Comparison of ENCODE assay signal across 8 cellular contexts in genomic region chr2:71157124-71157802, GRCh38. TPM values are rescaled to one million over a fixed set of nuclear protein-coding genes. Genes with fewer than 3 reads are reported as not detected.
DNase-seq lines count a peak whose midpoint lies in the region; ATAC-seq and TF ChIP-seq lines count a peak whose summit lies in the region.

No MANE protein-coding gene starts in this region.

- peak; percentile 15 for DNase-seq in DMS53 treated with DMSO at 0.1 percent for 48 hours (lab: John Stamatoyannopoulos, UW; ENCODE audit: unreplicated experiment)
- peak; percentile 78 for DNase-seq in SK-MEL-5 (ENCODE audit: low read depth, low spot score)
- DNase-seq in activated naive CD8-positive, alpha-beta T cell treated with anti-CD3 and anti-CD28 coated beads, Interleukin-2, amount 50 U/mL, for 16 hours (ENCODE audit: low read depth, low spot score) = peak; percentile 27
- no peak for DNase-seq in right atrium auricular region (ENCODE audit: low spot score)
- peak; percentile 3 for DNase-seq in retinal pigment epithelial cell (ENCODE audit: low read depth)
- no peak for DNase-seq in DMS153 (lab: John Stamatoyannopoulos, UW)
- DNase-seq in RKO (ENCODE audit: low spot score) = no peak

- peak; percentile 36 to 75 for TF ChIP-seq CTCF in right atrium auricular region (IDR thresholded peaks at IDR 0.05)
- TF ChIP-seq CTCF in retinal pigment epithelial cell (conservative IDR thresholded peaks at IDR 0.05; ENCODE audit: low read depth, low read length) = peak; percentile 81

- H3K36me3 ChIP-seq in right atrium auricular region = no peaks in the 10 kb centered on the region

- H3K27me3 ChIP-seq in right atrium auricular region = no peaks in the 10 kb centered on the region

- peak overlapping the region in 1 of 2 donors; percentile 22 for H3K4me3 ChIP-seq in right atrium auricular region
- H3K4me3 ChIP-seq in retinal pigment epithelial cell (ENCODE audit: low read length) = no peak overlapping the region

- peak; percentile 69 for ATAC-seq in HG03354 (IDR thresholded peaks at IDR 0.05; ENCODE audit: poor library complexity, severe bottlenecking, unreplicated experiment)

- in situ Hi-C loops in SK-MEL-5 (cut with HindIII; ENCODE audit: low pct_unique_long_range_greater_than_20kb, low sequenced_read_pairs) = no loop called here

- no peaks in the 10 kb centered on the region for H3K9me3 ChIP-seq in right atrium auricular region

- no peak overlapping the region for H3K27ac ChIP-seq in right atrium auricular region

- peaks cover 0 to 10% of the 10 kb centered on the region in 2 donors for H3K4me1 ChIP-seq in right atrium auricular region

RNA-seq across cellular contexts. Expression of gene MPHOSPH10, which starts 26.8 kb away (rescaled TPM):
- 32.1 and 35.0 TPM in 2 replicates for total RNA-seq in SK-MEL-5 (2014; rRNA removed; shearing (Covaris generic))
- polyA plus RNA-seq in SK-MEL-5 (2015; cell fraction: cytosol; rRNA removed) = 35.4 and 37.6 TPM in 2 replicates
- polyA plus RNA-seq in SK-MEL-5 (2015; cell fraction: nucleus; rRNA removed) = 41.9 and 48.0 TPM in 2 replicates
- 10 to 100 TPM; 14.0 to 17.3 TPM for total RNA-seq in right atrium auricular region

RNA-seq across cellular contexts. Expression of gene MCEE, which starts 27.2 kb away (rescaled TPM):
- total RNA-seq in SK-MEL-5 (2014; rRNA removed; shearing (Covaris generic)) = 11.1 and 12.0 TPM in 2 replicates
- 7.8 and 11.5 TPM in 2 replicates for polyA plus RNA-seq in SK-MEL-5 (2015; cell fraction: cytosol; rRNA removed)
- polyA plus RNA-seq in SK-MEL-5 (2015; cell fraction: nucleus; rRNA removed) = 8.8 and 33.7 TPM in 2 replicates
- total RNA-seq in right atrium auricular region = 10 to 100 TPM; 17.2 to 27.5 TPM

Comparison
In these comparisons a context has a peak if more than half of its experiments do, and no peak if none do; other contexts are left out.
1. DNase-seq: peak in DMS53 treated with DMSO at 0.1 percent for 48 hours (single experiment), SK-MEL-5 (single experiment), activated naive CD8-positive, alpha-beta T cell treated with anti-CD3 and anti-CD28 coated beads, Interleukin-2, amount 50 U/mL, for 16 hours (single experiment) and retinal pigment epithelial cell (single experiment); none in right atrium auricular region (single experiment), DMS153 (single experiment) and RKO (single experiment).